In the genomic region with DNA sequence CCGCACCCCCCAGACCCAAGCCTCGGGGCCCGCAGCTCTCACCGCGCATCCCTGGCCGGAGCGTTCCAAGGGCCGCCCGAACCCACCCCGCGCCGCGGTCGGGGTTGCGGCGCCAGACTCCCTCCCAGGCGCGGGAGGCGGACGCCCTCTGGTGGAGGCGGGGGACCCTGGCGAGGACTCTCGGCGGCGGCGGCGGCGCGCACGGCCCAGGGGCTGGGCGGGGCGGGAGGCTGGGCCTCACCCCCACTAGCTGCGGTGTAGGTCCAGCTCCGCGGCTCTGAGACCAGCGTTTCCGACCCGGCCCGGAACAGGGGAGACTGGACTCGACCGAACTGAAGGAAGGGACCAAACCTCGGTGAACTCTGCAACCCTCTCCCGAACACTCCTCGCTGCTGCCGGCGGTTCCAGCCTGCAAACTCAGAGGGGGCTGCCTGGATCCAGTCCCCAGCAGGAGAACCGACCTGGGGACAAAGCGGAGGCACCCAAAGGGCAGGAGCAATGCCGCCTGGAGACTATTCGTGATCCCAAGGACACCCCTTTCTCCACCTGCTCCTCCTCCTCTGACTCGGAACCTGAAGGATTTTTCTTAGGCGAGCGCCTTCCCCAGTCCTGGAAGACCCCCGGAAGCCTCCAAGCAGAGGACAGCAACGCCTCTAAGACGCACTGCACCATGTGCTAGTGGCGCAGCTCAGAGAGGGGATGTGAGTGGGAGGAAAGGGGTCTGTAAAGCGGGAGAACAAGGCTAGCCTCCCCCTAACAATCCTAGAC, we compare ENCODE assay signal across 8 cellular contexts. TPM values are rescaled to one million over a fixed set of nuclear protein-coding genes. Genes with fewer than 3 reads are reported as not detected.
DNase-seq lines count a peak whose midpoint lies in the region; ATAC-seq and TF ChIP-seq lines count a peak whose summit lies in the region.

No MANE protein-coding gene starts in this region.

- H3K36me3 ChIP-seq in BJ (ENCODE audit: control insufficient read depth, insufficient read depth, low read length): no peaks in the 10 kb centered on the region; the same call in 1 of the 2 replicates

- peak; percentile 44 for TF ChIP-seq CTCF in BJ (IDR thresholded peaks at IDR 0.05; ENCODE audit: insufficient read depth, low read depth, low read length)

- peak overlapping the region; percentile 95 for H3K4me3 ChIP-seq in BJ (ENCODE audit: low read depth, low read length)

- CTCF ChIA-PET in BJ (lab: Yijun Ruan, JAX): interaction anchor here (0.5 to 5.2 kb wide), 59 partner anchors 9 to 478 kb away, joined by 3 to 106 read pairs (median 4); partner anchors contain the start of genes BYSL, CCND3, MED20 and TAF8

- no peaks in the 10 kb centered on the region for H3K27me3 ChIP-seq in BJ (ENCODE audit: control insufficient read depth, insufficient read depth, low read length)

- DNase-seq in BJ (ENCODE audit: low read depth) (no peak), GM19238 (ENCODE audit: insufficient read length, low spot score) (peak; percentile 87), NCI-H82 treated with DMSO at 0.1 percent for 48 hours (lab: John Stamatoyannopoulos, UW; ENCODE audit: unreplicated experiment) (peak; percentile 51), medulla oblongata (ENCODE audit: extremely low spot score) (peak; percentile 94)
- DNase-seq in activated CD8-positive, alpha-beta memory T cell treated with anti-CD3 and anti-CD28 coated beads for 1 hour (ENCODE audit: extremely low read depth in 1 of 2, low read depth in 1 of 2): peak; percentile 51 to 89
- DNase-seq in effector CD4-positive, alpha-beta T cell: peak; percentile 85
- DNase-seq in stimulated activated CD4-positive, alpha-beta T cell treated with anti-CD3 and anti-CD28 coated beads, TNF-alpha, amount 100 ng/mL, for 48 hours (ENCODE audit: low read depth in 3 of 3): peak; percentile 73 to 87 (median 79)

- ATAC-seq in HG03439 (IDR thresholded peaks at IDR 0.05; ENCODE audit: unreplicated experiment): peak; percentile 47

- POLR2A ChIA-PET in BJ (lab: Charles Lee): interaction anchor here (0.5 to 0.6 kb wide), 2 partner anchors 89 to 825 kb away, joined by 3 read pairs; no protein-coding TSS in a partner anchor

RNA-seq across cellular contexts. Expression of gene TOMM6, which starts 0.9 kb away (rescaled TPM):
- 157 and 199 TPM in 2 replicates for polyA plus RNA-seq in BJ (2011; rRNA removed)
- polyA minus RNA-seq in BJ (2011; rRNA and poly(A)+ RNA removed): 22.8 and 36.0 TPM in 2 replicates

RNA-seq across cellular contexts. Expression of gene PRICKLE4, which starts 6.1 kb away (rescaled TPM):
- polyA plus RNA-seq in BJ (2011; rRNA removed): 0.31 TPM in 1 of 2 replicates, not detected in the other
- not detected in 2 replicates for polyA minus RNA-seq in BJ (2011; rRNA and poly(A)+ RNA removed)

RNA-seq across cellular contexts. Expression of gene FRS3, which starts 6.9 kb away (rescaled TPM):
- polyA plus RNA-seq in BJ (2011; rRNA removed): 2.1 and 3.3 TPM in 2 replicates
- polyA minus RNA-seq in BJ (2011; rRNA and poly(A)+ RNA removed): 1.1 and 4.9 TPM in 2 replicates

RNA-seq across cellular contexts. Expression of gene PGC, which starts 39.4 kb away (rescaled TPM):
- polyA plus RNA-seq in BJ (2011; rRNA removed): not detected in 2 replicates
- polyA minus RNA-seq in BJ (2011; rRNA and poly(A)+ RNA removed): not detected in 2 replicates

RNA-seq across cellular contexts. Expression of gene TFEB, which starts 51.2 kb away (rescaled TPM):
- polyA plus RNA-seq in BJ (2011; rRNA removed): 13.2 and 21.9 TPM in 2 replicates
- 18.1 and 25.8 TPM in 2 replicates for polyA minus RNA-seq in BJ (2011; rRNA and poly(A)+ RNA removed)
